ENCODE assay signal across 1 cellular context in genomic region chr10:97805096-97805879, GRCh38.
TF ChIP-seq lines count a peak whose summit lies in the region.

No MANE protein-coding gene starts in this region.

TF ChIP-seq in GM23338, 12 proteins besides CTCF, POLR2A, EP300 and RAD21 (continued from another document):
- TF ChIP-seq REST (IDR thresholded peaks at IDR 0.05; ENCODE audit: unreplicated experiment), result no peak
- no peak for TF ChIP-seq STAT1 (IDR thresholded peaks at IDR 0.05; ENCODE audit: unreplicated experiment)
- no peak for TF ChIP-seq EZH2phosphoT487 (IDR thresholded peaks at IDR 0.05; ENCODE audit: unreplicated experiment)
